In the genomic region with DNA sequence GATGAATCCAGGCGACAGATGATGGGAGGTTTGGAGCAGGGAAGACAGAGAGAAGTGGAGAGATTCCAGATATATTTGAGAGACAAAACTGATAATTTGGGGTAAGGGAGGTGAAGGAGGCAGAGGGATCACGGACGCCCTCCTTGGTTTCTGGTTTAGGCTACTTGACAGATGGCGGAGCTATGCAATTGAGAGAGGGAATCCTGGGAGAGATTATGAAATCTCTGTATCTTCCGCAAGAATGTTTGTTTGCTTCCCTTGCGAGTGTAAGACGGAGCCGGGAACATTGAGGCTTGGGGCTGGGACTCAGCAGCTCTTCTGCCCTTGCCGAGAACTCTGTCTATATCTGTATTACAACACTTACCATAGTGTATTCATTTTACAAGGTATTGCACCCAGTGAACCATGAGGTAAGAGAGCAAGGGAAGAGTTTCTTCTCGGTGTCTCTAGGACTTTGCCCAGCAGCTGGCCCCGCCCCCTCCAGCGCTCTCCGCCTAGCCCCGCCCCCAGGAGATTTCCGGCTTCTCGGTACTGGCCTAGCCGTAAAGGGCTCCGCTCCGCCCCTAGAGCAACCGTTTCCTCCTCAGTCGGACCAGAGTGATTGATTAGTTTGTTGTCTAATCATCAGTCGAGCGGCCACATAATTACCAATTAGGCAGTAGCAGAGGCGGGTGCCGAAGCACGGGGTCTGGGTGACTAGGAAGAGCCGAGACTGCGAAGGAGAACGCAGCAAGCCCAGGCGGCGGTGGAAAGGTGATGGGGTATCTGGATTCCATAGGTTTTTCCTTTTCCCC, we compare ENCODE assay signal across 1 cellular context.
TF ChIP-seq lines count a peak whose summit lies in the region.

A gene with protein sequence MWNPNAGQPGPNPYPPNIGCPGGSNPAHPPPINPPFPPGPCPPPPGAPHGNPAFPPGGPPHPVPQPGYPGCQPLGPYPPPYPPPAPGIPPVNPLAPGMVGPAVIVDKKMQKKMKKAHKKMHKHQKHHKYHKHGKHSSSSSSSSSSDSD (plus strand): TSS at position 695 of the 794 bp plus-strand sequence. CDS start 981 bp downstream, outside the sequence.

TF ChIP-seq in K562, 482 proteins besides CTCF, POLR2A, EP300 and RAD21 (continued from another document):
- TF ChIP-seq, protein P1, sequence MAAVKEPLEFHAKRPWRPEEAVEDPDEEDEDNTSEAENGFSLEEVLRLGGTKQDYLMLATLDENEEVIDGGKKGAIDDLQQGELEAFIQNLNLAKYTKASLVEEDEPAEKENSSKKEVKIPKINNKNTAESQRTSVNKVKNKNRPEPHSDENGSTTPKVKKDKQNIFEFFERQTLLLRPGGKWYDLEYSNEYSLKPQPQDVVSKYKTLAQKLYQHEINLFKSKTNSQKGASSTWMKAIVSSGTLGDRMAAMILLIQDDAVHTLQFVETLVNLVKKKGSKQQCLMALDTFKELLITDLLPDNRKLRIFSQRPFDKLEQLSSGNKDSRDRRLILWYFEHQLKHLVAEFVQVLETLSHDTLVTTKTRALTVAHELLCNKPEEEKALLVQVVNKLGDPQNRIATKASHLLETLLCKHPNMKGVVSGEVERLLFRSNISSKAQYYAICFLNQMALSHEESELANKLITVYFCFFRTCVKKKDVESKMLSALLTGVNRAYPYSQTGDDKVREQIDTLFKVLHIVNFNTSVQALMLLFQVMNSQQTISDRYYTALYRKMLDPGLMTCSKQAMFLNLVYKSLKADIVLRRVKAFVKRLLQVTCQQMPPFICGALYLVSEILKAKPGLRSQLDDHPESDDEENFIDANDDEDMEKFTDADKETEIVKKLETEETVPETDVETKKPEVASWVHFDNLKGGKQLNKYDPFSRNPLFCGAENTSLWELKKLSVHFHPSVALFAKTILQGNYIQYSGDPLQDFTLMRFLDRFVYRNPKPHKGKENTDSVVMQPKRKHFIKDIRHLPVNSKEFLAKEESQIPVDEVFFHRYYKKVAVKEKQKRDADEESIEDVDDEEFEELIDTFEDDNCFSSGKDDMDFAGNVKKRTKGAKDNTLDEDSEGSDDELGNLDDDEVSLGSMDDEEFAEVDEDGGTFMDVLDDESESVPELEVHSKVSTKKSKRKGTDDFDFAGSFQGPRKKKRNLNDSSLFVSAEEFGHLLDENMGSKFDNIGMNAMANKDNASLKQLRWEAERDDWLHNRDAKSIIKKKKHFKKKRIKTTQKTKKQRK (IDR thresholded peaks at IDR 0.05; ENCODE audit: borderline replicate concordance, low read depth, low read length): no peak
- TF ChIP-seq MBD2 (IDR thresholded peaks at IDR 0.05; ENCODE audit: borderline replicate concordance, low read depth) (peak; percentile 82; the same call in 1 of the 2 replicates), PTBP1 (IDR thresholded peaks at IDR 0.05; ENCODE audit: low read depth, low read length) (no peak), BDP1 (IDR thresholded peaks at IDR 0.05; ENCODE audit: insufficient read depth, insufficient read length) (no peak), ZNF584 (CRISPR knock-in tag; IDR thresholded peaks at IDR 0.05; ENCODE audit: low read depth) (no peak; the same call in 1 of the 2 replicates), ZNF316 (IDR thresholded peaks at IDR 0.05) (no peak; the same call in 1 of the 2 replicates), ELF2 (CRISPR knock-in tag; IDR thresholded peaks at IDR 0.05) (no peak), TRIM28 (IDR thresholded peaks at IDR 0.05) (no peak), ZKSCAN3 (CRISPR knock-in tag; IDR thresholded peaks at IDR 0.05) (no peak), CBFA2T3 (IDR thresholded peaks at IDR 0.05) (no peak), CHD1 (IDR thresholded peaks at IDR 0.05; ENCODE audit: low read length) (no peak), KLF1 (tag; IDR thresholded peaks at IDR 0.05) (no peak), SIRT6 (IDR thresholded peaks at IDR 0.05; ENCODE audit: low read depth, low read length) (no peak), ZNF165 (CRISPR knock-in tag; IDR thresholded peaks at IDR 0.05; ENCODE audit: borderline replicate concordance) (no peak), HDGF (IDR thresholded peaks at IDR 0.05) (no peak), GTF2E2 (tag; IDR thresholded peaks at IDR 0.05) (peak; percentile 91; the same call in 1 of the 2 replicates), ZSCAN32 (CRISPR knock-in tag; IDR thresholded peaks at IDR 0.05) (no peak), KAT2B (IDR thresholded peaks at IDR 0.05; ENCODE audit: low read depth, low read length) (no peak), ZNF507 (tag; conservative IDR thresholded peaks at IDR 0.05) (no peak)
- TF ChIP-seq, protein P2, sequence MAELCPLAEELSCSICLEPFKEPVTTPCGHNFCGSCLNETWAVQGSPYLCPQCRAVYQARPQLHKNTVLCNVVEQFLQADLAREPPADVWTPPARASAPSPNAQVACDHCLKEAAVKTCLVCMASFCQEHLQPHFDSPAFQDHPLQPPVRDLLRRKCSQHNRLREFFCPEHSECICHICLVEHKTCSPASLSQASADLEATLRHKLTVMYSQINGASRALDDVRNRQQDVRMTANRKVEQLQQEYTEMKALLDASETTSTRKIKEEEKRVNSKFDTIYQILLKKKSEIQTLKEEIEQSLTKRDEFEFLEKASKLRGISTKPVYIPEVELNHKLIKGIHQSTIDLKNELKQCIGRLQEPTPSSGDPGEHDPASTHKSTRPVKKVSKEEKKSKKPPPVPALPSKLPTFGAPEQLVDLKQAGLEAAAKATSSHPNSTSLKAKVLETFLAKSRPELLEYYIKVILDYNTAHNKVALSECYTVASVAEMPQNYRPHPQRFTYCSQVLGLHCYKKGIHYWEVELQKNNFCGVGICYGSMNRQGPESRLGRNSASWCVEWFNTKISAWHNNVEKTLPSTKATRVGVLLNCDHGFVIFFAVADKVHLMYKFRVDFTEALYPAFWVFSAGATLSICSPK (IDR thresholded peaks at IDR 0.05; ENCODE audit: borderline replicate concordance): no peak
- TF ChIP-seq, protein P3, sequence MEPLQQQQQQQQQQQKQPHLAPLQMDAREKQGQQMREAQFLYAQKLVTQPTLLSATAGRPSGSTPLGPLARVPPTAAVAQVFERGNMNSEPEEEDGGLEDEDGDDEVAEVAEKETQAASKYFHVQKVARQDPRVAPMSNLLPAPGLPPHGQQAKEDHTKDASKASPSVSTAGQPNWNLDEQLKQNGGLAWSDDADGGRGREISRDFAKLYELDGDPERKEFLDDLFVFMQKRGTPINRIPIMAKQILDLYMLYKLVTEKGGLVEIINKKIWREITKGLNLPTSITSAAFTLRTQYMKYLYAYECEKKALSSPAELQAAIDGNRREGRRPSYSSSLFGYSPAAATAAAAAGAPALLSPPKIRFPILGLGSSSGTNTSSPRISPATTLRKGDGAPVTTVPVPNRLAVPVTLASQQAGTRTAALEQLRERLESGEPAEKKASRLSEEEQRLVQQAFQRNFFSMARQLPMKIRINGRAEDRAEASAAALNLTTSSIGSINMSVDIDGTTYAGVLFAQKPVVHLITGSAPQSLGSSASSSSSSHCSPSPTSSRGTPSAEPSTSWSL (CRISPR knock-in tag; IDR thresholded peaks at IDR 0.05; ENCODE audit: borderline replicate concordance): no peak
- TF ChIP-seq, protein P4, sequence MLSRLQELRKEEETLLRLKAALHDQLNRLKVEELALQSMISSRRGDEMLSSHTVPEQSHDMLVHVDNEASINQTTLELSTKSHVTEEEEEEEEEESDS (CRISPR knock-in tag; IDR thresholded peaks at IDR 0.05): no peak
- TF ChIP-seq, protein P5, sequence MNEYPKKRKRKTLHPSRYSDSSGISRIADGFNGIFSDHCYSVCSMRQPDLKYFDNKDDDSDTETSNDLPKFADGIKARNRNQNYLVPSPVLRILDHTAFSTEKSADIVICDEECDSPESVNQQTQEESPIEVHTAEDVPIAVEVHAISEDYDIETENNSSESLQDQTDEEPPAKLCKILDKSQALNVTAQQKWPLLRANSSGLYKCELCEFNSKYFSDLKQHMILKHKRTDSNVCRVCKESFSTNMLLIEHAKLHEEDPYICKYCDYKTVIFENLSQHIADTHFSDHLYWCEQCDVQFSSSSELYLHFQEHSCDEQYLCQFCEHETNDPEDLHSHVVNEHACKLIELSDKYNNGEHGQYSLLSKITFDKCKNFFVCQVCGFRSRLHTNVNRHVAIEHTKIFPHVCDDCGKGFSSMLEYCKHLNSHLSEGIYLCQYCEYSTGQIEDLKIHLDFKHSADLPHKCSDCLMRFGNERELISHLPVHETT (CRISPR knock-in tag; conservative IDR thresholded peaks at IDR 0.05 in 1 of 2, IDR thresholded peaks at IDR 0.05 in 1 of 2): peak in 1 of 2 experiments; percentile 70; a peak in 1 of 4 replicates
- TF ChIP-seq, protein P6, sequence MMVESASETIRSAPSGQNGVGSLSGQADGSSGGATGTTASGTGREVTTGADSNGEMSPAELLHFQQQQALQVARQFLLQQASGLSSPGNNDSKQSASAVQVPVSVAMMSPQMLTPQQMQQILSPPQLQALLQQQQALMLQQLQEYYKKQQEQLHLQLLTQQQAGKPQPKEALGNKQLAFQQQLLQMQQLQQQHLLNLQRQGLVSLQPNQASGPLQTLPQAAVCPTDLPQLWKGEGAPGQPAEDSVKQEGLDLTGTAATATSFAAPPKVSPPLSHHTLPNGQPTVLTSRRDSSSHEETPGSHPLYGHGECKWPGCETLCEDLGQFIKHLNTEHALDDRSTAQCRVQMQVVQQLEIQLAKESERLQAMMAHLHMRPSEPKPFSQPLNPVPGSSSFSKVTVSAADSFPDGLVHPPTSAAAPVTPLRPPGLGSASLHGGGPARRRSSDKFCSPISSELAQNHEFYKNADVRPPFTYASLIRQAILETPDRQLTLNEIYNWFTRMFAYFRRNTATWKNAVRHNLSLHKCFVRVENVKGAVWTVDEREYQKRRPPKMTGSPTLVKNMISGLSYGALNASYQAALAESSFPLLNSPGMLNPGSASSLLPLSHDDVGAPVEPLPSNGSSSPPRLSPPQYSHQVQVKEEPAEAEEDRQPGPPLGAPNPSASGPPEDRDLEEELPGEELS (CRISPR knock-in tag; IDR thresholded peaks at IDR 0.05; ENCODE audit: borderline replicate concordance): no peak
